ENCODE assay signal across 23 cellular contexts in the genomic region with DNA sequence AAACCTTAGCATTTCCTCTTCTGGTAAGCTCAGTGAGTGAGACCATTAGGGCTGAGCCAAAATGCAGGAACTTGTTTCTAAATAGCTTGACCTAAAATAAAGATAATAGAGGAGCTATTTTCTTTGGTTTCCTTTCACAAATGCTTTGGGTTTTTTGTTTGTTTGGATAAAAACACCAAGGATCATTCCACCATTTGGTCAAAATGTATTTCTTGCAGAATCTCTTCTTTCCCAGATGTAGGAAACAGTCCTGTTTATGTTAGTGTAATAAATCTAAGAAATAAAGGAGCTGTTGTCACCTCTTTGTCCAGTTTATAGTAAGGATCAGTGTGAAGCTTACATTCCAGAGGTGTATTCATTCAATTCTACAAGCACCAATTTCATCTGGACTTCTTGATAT.
A peak's percentile ranks its signal among the peaks of the same experiment; 100 is the strongest.
DNase-seq lines count a peak whose midpoint lies in the region; ATAC-seq, FAIRE-seq and TF ChIP-seq lines count a peak whose summit lies in the region.
"Had no signal": no experiment of that assay in that cellular context is flagged by ENCODE, and none has a peak within 500 bp of the region (broad histone marks: within the 10 kb centered on the region; RNA-seq: fewer than 3 reads in every experiment).

No MANE protein-coding gene starts in this region.

- H3K4me1 ChIP-seq in ACC112 (ENCODE audit: control insufficient read depth, insufficient read depth, low read length, unreplicated experiment), result peaks cover 6% of the 10 kb centered on the region
- H3K4me1 ChIP-seq in mesenchymal stem cell (ENCODE audit: control insufficient read depth, insufficient read depth, low read depth, low read length), result no peaks in the 10 kb centered on the region
- H3K4me1 ChIP-seq: BLaER1, gastrocnemius medialis, HAP-1, lower lobe of right lung had no signal

- H2BK15ac ChIP-seq in mesenchymal stem cell (ENCODE audit: low read depth, poor library complexity, severe bottlenecking), result no peak overlapping the region

- H3K27ac ChIP-seq in ACC112 (ENCODE audit: low read depth, low read length), result no peak overlapping the region
- no peak overlapping the region for H3K27ac ChIP-seq in mesenchymal stem cell (ENCODE audit: low read length, poor library complexity, severe bottlenecking)
- H3K27ac ChIP-seq: BLaER1, gastrocnemius medialis, lower lobe of right lung had no signal

- H3K4ac ChIP-seq in mesenchymal stem cell (ENCODE audit: low read depth in 1 of 2, low read length in 2 of 2), result no peak overlapping the region

- H3K18ac ChIP-seq in mesenchymal stem cell (ENCODE audit: low read depth in 1 of 2, low read length in 2 of 2), result no peak overlapping the region

- H3K4me2 ChIP-seq in mesenchymal stem cell (ENCODE audit: low read length, poor library complexity, severe bottlenecking), result no peak overlapping the region
- H3K4me2 ChIP-seq: BLaER1 had no signal

- H3K14ac ChIP-seq in mesenchymal stem cell (ENCODE audit: low read length in 2 of 2), result no peak overlapping the region

- peak overlapping the region; percentile 79 for H2AFZ ChIP-seq in ACC112 (ENCODE audit: low read length, unreplicated experiment)
- H2AFZ ChIP-seq in mesenchymal stem cell (ENCODE audit: low read depth, low read length), result no peak overlapping the region

- no peaks in the 10 kb centered on the region for H3K27me3 ChIP-seq in ACC112 (ENCODE audit: insufficient read depth, low read length)
- H3K27me3 ChIP-seq in mesenchymal stem cell (ENCODE audit: control insufficient read depth in 1 of 2, insufficient read depth in 1 of 2, low read length in 2 of 2), result no peaks in the 10 kb centered on the region
- H3K27me3 ChIP-seq: BLaER1, gastrocnemius medialis, tibial artery had no signal

- no peak overlapping the region for H4K8ac ChIP-seq in mesenchymal stem cell (ENCODE audit: low read length)

- H3K9me3 ChIP-seq in mesenchymal stem cell (ENCODE audit: control insufficient read depth, low read length), result peaks cover 5% of the 10 kb centered on the region
- H3K9me3 ChIP-seq: HAP-1, lower lobe of right lung, tibial artery had no signal

- H4K91ac ChIP-seq in mesenchymal stem cell (ENCODE audit: low read length), result no peak overlapping the region

- no peak overlapping the region for H2BK120ac ChIP-seq in mesenchymal stem cell (ENCODE audit: low read depth, low read length)

- TF ChIP-seq CTCF in HFF-Myc (IDR thresholded peaks at IDR 0.05; ENCODE audit: low read depth, low read length, missing control alignments) (no peak), GM20000 (IDR thresholded peaks at IDR 0.05; ENCODE audit: extremely low read depth, missing control alignments) (no peak)

- in situ Hi-C loops in KBM-7 (cut with MboI; ENCODE audit: low pct_unique_long_range_greater_than_20kb, low sequenced_read_pairs), result no loop called here

- H3K9ac ChIP-seq in mesenchymal stem cell (ENCODE audit: low read length), result no peak overlapping the region
- H3K9ac ChIP-seq: BLaER1 had no signal

- no peak overlapping the region for H3K23ac ChIP-seq in mesenchymal stem cell (ENCODE audit: low read length in 2 of 2)

- no peak overlapping the region for H2AK5ac ChIP-seq in mesenchymal stem cell (ENCODE audit: low read length, severe bottlenecking)

- H2BK5ac ChIP-seq in mesenchymal stem cell (ENCODE audit: low read depth, low read length, poor library complexity, severe bottlenecking), result no peak overlapping the region

- H3K4me3 ChIP-seq in ACC112 (ENCODE audit: low read depth, low read length), result no peak overlapping the region; the same call in 1 of the 2 replicates
- H3K4me3 ChIP-seq in HFF-Myc (replicated peaks; ENCODE audit: low read depth, low read length), result no peak overlapping the region
- no peak overlapping the region for H3K4me3 ChIP-seq in mesenchymal stem cell (ENCODE audit: insufficient read depth in 1 of 2, low read depth in 1 of 2, low read length in 2 of 2)
- H3K4me3 ChIP-seq: BLaER1, gastrocnemius medialis, HAP-1, lower lobe of right lung, tibial artery had no signal

- no peak for ATAC-seq in GM19463 (IDR thresholded peaks at IDR 0.05; ENCODE audit: unreplicated experiment)
- ATAC-seq: gastrocnemius medialis, lower lobe of right lung had no signal

- peak; percentile 11 for DNase-seq in HFF-Myc (ENCODE audit: extremely low read depth, low read depth)
- DNase-seq in mesenchymal stem cell, result peak; percentile 29
- no peak for DNase-seq in KBM-7
- DNase-seq in cerebellar nuclear complex (lab: John Stamatoyannopoulos, UW), result no peak
- no peak for DNase-seq in GM20000 (ENCODE audit: low spot score)
- DNase-seq: 8988T; activated CD4-positive, alpha-beta memory T cell treated with anti-CD3 and anti-CD28 coated beads for 36 hours; activated naive CD8-positive, alpha-beta T cell treated with anti-CD3 and anti-CD28 coated beads, Interleukin-2, amount 10 ng/mL, durations not matched to agents 7 days and 5 days; COR-L47; DND-41; gastrocnemius medialis; islet precursor cell; lower lobe of right lung; MM.1S; stimulated activated CD4-positive, alpha-beta T cell treated with anti-CD3 and anti-CD28 coated beads, Interleukin-4, amount 100 ng/mL, for 24 hours; stimulated activated naive CD4-positive, alpha-beta T cell treated with Interleukin-2 at 50 U/mL for 16 hours; tibial artery had no signal

- H3K36me3 ChIP-seq in ACC112 (ENCODE audit: insufficient read depth, low read length), result no peaks in the 10 kb centered on the region
- no peaks in the 10 kb centered on the region for H3K36me3 ChIP-seq in mesenchymal stem cell (ENCODE audit: control insufficient read depth in 1 of 2, insufficient read depth in 2 of 2, low read depth in 1 of 2, low read length in 2 of 2)
- H3K36me3 ChIP-seq: BLaER1, gastrocnemius medialis, HAP-1, lower lobe of right lung, tibial artery had no signal

- no peaks in the 10 kb centered on the region for H3K79me2 ChIP-seq in ACC112 (ENCODE audit: control insufficient read depth, insufficient read depth, low read length, unreplicated experiment)

- no peaks in the 10 kb centered on the region for H3K79me1 ChIP-seq in mesenchymal stem cell (replicated peaks; ENCODE audit: low read length, poor library complexity, severe bottlenecking)

- peak; percentile 91 for FAIRE-seq in endometrium (lab: Jason Lieb, UNC)
- FAIRE-seq: bronchial epithelial cell had no signal

- no peak overlapping the region for H2BK12ac ChIP-seq in mesenchymal stem cell (ENCODE audit: low read length in 2 of 2)

Comparison
In these comparisons a context has a peak if more than half of its experiments do, and no peak if none do; other contexts are left out.
1. DNase-seq: peak in HFF-Myc (single experiment) and mesenchymal stem cell (single experiment); none in KBM-7 (single experiment), cerebellar nuclear complex (0 of 2) and GM20000 (single experiment).